Comparison of ENCODE assay signal across 26 cellular contexts in the genomic region with DNA sequence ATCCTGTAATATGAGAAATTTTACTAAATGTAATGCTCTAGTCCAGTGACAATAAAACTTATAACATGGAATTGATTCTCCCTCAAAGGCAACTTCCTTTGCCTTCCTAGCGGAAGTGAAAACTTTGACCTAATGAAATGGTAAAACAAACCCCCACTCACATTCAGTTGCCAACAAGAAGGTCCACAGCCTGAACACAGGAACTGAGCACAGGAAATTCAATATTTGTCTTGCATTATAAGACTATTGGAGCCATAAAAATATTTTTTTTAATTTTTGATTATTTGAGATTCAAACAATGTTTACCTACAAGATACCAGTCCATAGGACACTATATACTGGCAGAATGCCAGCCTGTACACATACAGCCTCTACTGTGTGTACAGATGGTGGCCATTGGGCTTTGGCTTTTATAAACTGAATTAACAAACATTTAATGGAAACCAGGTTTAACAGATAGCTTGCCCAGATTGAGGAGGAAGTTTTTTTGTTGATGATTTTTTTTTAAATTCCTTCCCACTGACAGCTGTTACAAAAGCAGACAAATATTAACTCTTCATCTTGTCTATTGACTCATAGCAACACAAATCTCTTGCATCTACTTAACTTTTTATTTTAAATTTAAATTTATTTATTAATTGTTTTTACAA.
A peak's percentile ranks its signal among the peaks of the same experiment; 100 is the strongest.
DNase-seq lines count a peak whose midpoint lies in the region; ATAC-seq and TF ChIP-seq lines count a peak whose summit lies in the region.
"Had no signal": no experiment of that assay in that cellular context is flagged by ENCODE, and none has a peak within 500 bp of the region (broad histone marks: within the 10 kb centered on the region; RNA-seq: fewer than 3 reads in every experiment).

No MANE protein-coding gene starts in this region.

- no peak for ATAC-seq in GM18858 (IDR thresholded peaks at IDR 0.05; ENCODE audit: unreplicated experiment)
- ATAC-seq: activated CD4-positive, alpha-beta T cell treated with anti-CD3 and anti-CD28 coated beads for 36 hours; activated T-cell treated with anti-CD3 and anti-CD28 coated beads, Interleukin-2, amount 50 U/mL, for 4 hours; body of pancreas; foreskin keratinocyte; left ventricle myocardium superior; SK-N-SH treated with all-trans-retinoic acid at 6 μM for 48 hours; stimulated activated naive CD8-positive, alpha-beta T cell treated with anti-CD3 and anti-CD28 coated beads, Interleukin-15, Interleukin-2, amounts not matched to agents 100 U/mL and 50 U/mL, for 24 hours had no signal

- no peaks in the 10 kb centered on the region for H3K27me3 ChIP-seq in ACC112 (ENCODE audit: insufficient read depth, low read length)
- H3K27me3 ChIP-seq: body of pancreas, foreskin keratinocyte, ovary, spleen had no signal

- H3K79me2 ChIP-seq in ACC112 (ENCODE audit: control insufficient read depth, insufficient read depth, low read length, unreplicated experiment), result no peaks in the 10 kb centered on the region

- H3K4me3 ChIP-seq in ACC112 (ENCODE audit: low read depth, low read length), result no peak overlapping the region
- no peak overlapping the region for H3K4me3 ChIP-seq in fibroblast of mammary gland (ENCODE audit: control insufficient read depth, low read depth, low read length)
- H3K4me3 ChIP-seq: body of pancreas, GM23248, ovary, spleen had no signal

- peaks cover 21% of the 10 kb centered on the region for H3K4me1 ChIP-seq in ACC112 (ENCODE audit: control insufficient read depth, insufficient read depth, low read length, unreplicated experiment)
- H3K4me1 ChIP-seq: spleen had no signal

- DNase-seq in COLO668 (lab: John Stamatoyannopoulos, UW; ENCODE audit: unreplicated experiment), result peak; percentile 43
- peak; percentile 64 for DNase-seq in NCI-H146 (lab: John Stamatoyannopoulos, UW)
- peak; percentile 8 for DNase-seq in fibroblast of mammary gland (ENCODE audit: low read depth)
- no peak for DNase-seq in islet precursor cell
- DNase-seq in stimulated activated naive CD4-positive, alpha-beta T cell treated with Interleukin-2 at 50 U/mL for 16 hours (lab: John Stamatoyannopoulos, UW), result no peak
- DNase-seq: activated CD4-positive, alpha-beta T cell treated with anti-CD3 and anti-CD28 coated beads for 36 hours; activated T-cell treated with anti-CD3 and anti-CD28 coated beads, Interleukin-2, amount 50 U/mL, for 4 hours; body of pancreas; CD4-positive, alpha-beta memory T cell; cerebellar nuclear complex; DMS79 treated with DMSO at 0.1 percent for 48 hours; foreskin keratinocyte; GM23248; left ventricle myocardium superior; NCI-H524 treated with DMSO at 0.1 percent for 48 hours; ovary; retina; spleen; stimulated activated CD4-positive, alpha-beta T cell treated with anti-CD3 and anti-CD28 coated beads, Interleukin-4, amount 100 ng/mL, for 24 hours; stimulated activated naive CD8-positive, alpha-beta T cell treated with anti-CD3 and anti-CD28 coated beads, Interleukin-15, Interleukin-2, amounts not matched to agents 100 U/mL and 50 U/mL, for 24 hours; T-helper 2 cell had no signal

- H3K36me3 ChIP-seq in ACC112 (ENCODE audit: insufficient read depth, low read length), result no peaks in the 10 kb centered on the region
- H3K36me3 ChIP-seq: ovary, spleen had no signal

- TF ChIP-seq CTCF in fibroblast of mammary gland (conservative IDR thresholded peaks at IDR 0.05; ENCODE audit: control insufficient read depth, insufficient read depth, low read depth, low read length), result no peak

- H2AFZ ChIP-seq in ACC112 (ENCODE audit: low read length, unreplicated experiment), result no peak overlapping the region
- H2AFZ ChIP-seq: GM23248 had no signal

- H3K27ac ChIP-seq in ACC112 (ENCODE audit: low read depth, low read length), result peak overlapping the region; percentile 17; the same call in 1 of the 2 replicates
- H3K27ac ChIP-seq: epithelial cell of prostate, foreskin keratinocyte, GM23248, ovary, RWPE1, spleen had no signal

Comparison
In these comparisons a context has a peak if more than half of its experiments do, and no peak if none do; other contexts are left out.
1. DNase-seq: peak in COLO668 (single experiment), NCI-H146 (single experiment) and fibroblast of mammary gland (single experiment); none in islet precursor cell (single experiment) and stimulated activated naive CD4-positive, alpha-beta T cell treated with Interleukin-2 at 50 U/mL for 16 hours (single experiment).